In the genomic region with DNA sequence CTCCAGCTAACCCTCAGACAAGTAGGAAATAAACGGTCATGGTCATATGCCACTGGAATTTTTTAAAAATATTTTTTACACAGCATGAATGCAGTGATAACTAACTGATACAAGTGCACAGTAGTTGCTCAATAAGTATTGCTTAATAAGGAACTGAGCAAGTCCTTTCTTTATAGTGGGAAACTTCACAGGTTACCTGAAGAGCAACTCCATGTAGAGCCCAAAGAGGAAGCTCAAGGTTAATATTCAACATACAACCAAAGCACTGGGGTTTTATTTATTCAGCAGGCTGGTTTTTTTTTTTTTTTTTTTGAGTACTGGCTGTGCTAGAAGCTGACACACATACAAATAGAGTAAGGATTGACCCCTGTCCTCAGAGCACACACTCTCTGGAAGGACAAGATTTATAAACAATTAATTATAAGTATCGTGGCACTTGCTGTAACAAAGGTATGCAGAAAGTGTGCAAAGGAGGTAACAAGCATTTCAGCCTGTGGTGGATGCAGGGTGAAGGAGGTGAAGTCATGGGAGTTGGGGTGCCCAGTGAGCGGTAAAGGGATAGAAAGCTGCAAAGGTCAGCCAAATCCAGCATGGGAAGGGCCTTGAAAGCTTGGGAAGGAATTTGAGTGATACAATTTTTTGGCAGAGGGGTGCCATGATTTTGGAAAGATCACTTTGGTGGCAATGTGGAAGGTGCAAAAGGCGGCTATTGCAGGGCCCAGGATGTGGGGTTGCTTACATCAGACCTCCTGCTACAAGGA, we compare ENCODE assay signal across 19 cellular contexts. TPM values are rescaled to one million over a fixed set of nuclear protein-coding genes. Genes with fewer than 3 reads are reported as not detected.
DNase-seq lines count a peak whose midpoint lies in the region; ATAC-seq and TF ChIP-seq lines count a peak whose summit lies in the region.
"Had no signal": no experiment of that assay in that cellular context is flagged by ENCODE, and none has a peak within 500 bp of the region (broad histone marks: within the 10 kb centered on the region; RNA-seq: fewer than 3 reads in every experiment).

No MANE protein-coding gene starts in this region.

- TF ChIP-seq POLR2A in stomach (IDR thresholded peaks at IDR 0.05): no peak

- H3K4me3 ChIP-seq in kidney epithelial cell (ENCODE audit: low read depth, low read length) (no peak overlapping the region), stomach (no peak overlapping the region)
- H3K4me3 ChIP-seq: heart right ventricle, thyroid gland had no signal

- H3K4me3 Mint-ChIP-seq in stimulated activated naive B cell treated with anti-CD40 and anti-IgM and Interleukin-4, amounts not matched to agents 10 μg/mL and 1 μg/mL and 100 μg/mL, for 72 hours: no peak overlapping the region
- H3K4me3 Mint-ChIP-seq: CD14-positive monocyte had no signal

- peaks cover 0 to 2% of the 10 kb centered on the region in 2 donors for H3K9me3 Mint-ChIP-seq in stimulated activated naive B cell treated with anti-CD40 and anti-IgM and Interleukin-4, amounts not matched to agents 10 μg/mL and 1 μg/mL and 100 μg/mL, for 72 hours

- peaks cover 10 to 45% (median 22%) of the 10 kb centered on the region in 4 donors for H3K4me1 ChIP-seq in stomach

- intact Hi-C loops in stomach (cut with DNase I; ENCODE audit: low total_unique reads): no loop called here

- no peaks in the 10 kb centered on the region for H3K36me3 ChIP-seq in kidney epithelial cell (ENCODE audit: control insufficient read depth, insufficient read depth, low read length)
- H3K36me3 ChIP-seq in stomach: no peaks in the 10 kb centered on the region
- H3K36me3 ChIP-seq: heart right ventricle, thyroid gland had no signal

- no peaks in the 10 kb centered on the region for H3K36me3 Mint-ChIP-seq in stimulated activated naive B cell treated with anti-CD40 and anti-IgM and Interleukin-4, amounts not matched to agents 10 μg/mL and 1 μg/mL and 100 μg/mL, for 72 hours
- H3K36me3 Mint-ChIP-seq: CD14-positive monocyte had no signal

- peak overlapping the region; percentile 21; the same call in 1 of the 2 replicates for H3K27ac ChIP-seq in VCaP
- peak overlapping the region in 2 of 5 donors; percentile 7 to 47 for H3K27ac ChIP-seq in stomach
- H3K27ac ChIP-seq: 22Rv1, heart right ventricle, thyroid gland had no signal

- peak; percentile 25 for DNase-seq in NOMO-1 treated with DMSO at 0.1 percent for 48 hours (lab: John Stamatoyannopoulos, UW; ENCODE audit: unreplicated experiment)
- no peak for DNase-seq in NOMO-1 treated with dmso at 0.1 percent for 144 hours (lab: John Stamatoyannopoulos, UW; ENCODE audit: unreplicated experiment)
- peak; percentile 39 for DNase-seq in kidney epithelial cell (ENCODE audit: low read depth)
- no peak for DNase-seq in stimulated activated naive B cell treated with anti-CD40 and anti-IgM and Interleukin-4, amounts not matched to agents 10 μg/mL and 1 μg/mL and 100 μg/mL, for 72 hours
- no peak for DNase-seq in stomach
- DNase-seq: activated CD4-positive, CD25-positive, alpha-beta regulatory T cell treated with anti-CD3 and anti-CD28 coated beads, Interleukin-2, amount 50 U/mL, for 72 hours; DND-41; heart right ventricle; Karpas-422; NCI-H1436 treated with DMSO at 0.1 percent for 48 hours; nucleus accumbens; Right ventricle myocardium superior; stimulated activated CD4-positive, alpha-beta T cell treated with anti-CD3 and anti-CD28 coated beads, Interleukin-4, amount 100 ng/mL, for 4 hours; thyroid gland had no signal

- peaks cover 3 to 10% of the 10 kb centered on the region in 2 donors for H3K4me1 Mint-ChIP-seq in stimulated activated naive B cell treated with anti-CD40 and anti-IgM and Interleukin-4, amounts not matched to agents 10 μg/mL and 1 μg/mL and 100 μg/mL, for 72 hours

- H3K27me3 ChIP-seq in kidney epithelial cell (ENCODE audit: control insufficient read depth, insufficient read depth, low read length): no peaks in the 10 kb centered on the region
- H3K27me3 ChIP-seq in stomach: no peaks in the 10 kb centered on the region
- H3K27me3 ChIP-seq: heart right ventricle, thyroid gland had no signal

- no peaks in the 10 kb centered on the region for H3K9me3 ChIP-seq in stomach
- H3K9me3 ChIP-seq: thyroid gland had no signal

- no peak for TF ChIP-seq CTCF in VCaP (conservative IDR thresholded peaks at IDR 0.05)
- TF ChIP-seq CTCF in kidney epithelial cell (IDR thresholded peaks at IDR 0.05; ENCODE audit: insufficient read depth, low read length, poor library complexity, severe bottlenecking): no peak
- no peak for TF ChIP-seq CTCF in stomach (IDR thresholded peaks at IDR 0.05)

- peaks cover 15 to 17% of the 10 kb centered on the region in 2 donors for H3K27me3 Mint-ChIP-seq in stimulated activated naive B cell treated with anti-CD40 and anti-IgM and Interleukin-4, amounts not matched to agents 10 μg/mL and 1 μg/mL and 100 μg/mL, for 72 hours

- ATAC-seq in stimulated activated naive B cell treated with anti-CD40 and anti-IgM and Interleukin-4, amounts not matched to agents 10 μg/mL and 1 μg/mL and 100 μg/mL, for 72 hours (replicated peaks): peak; percentile 39 to 60
- ATAC-seq in GM18868 (IDR thresholded peaks at IDR 0.05; ENCODE audit: unreplicated experiment) (no peak), GM21737 (IDR thresholded peaks at IDR 0.05; ENCODE audit: unreplicated experiment) (no peak)
- ATAC-seq: heart right ventricle had no signal

- TF ChIP-seq EP300 in stomach (IDR thresholded peaks at IDR 0.05): no peak

- 68 to 77% (median 74%) methylated on average over 4 of the region's 4 CpGs for WGBS in stomach, 5 donors

- H3K27ac Mint-ChIP-seq in stimulated activated naive B cell treated with anti-CD40 and anti-IgM and Interleukin-4, amounts not matched to agents 10 μg/mL and 1 μg/mL and 100 μg/mL, for 72 hours: no peak overlapping the region

RNA-seq across cellular contexts. Expression of a gene that starts 52.7 kb away (rescaled TPM):
- total RNA-seq in kidney epithelial cell (0.41 and 1.0 TPM in 2 replicates), stomach (10 to 100 TPM in 2 of 5 donors, 1 to 10 TPM in 3; 2.3 to 23.2 (median 9.7) TPM)
- 10 to 100 TPM; 11.3 to 20.0 (median 15.3) TPM for polyA plus RNA-seq in stomach

Comparison
In these comparisons a context has a peak if more than half of its experiments do, and no peak if none do; other contexts are left out.
1. DNase-seq: peak in NOMO-1 treated with DMSO at 0.1 percent for 48 hours (single experiment) and kidney epithelial cell (single experiment); none in NOMO-1 treated with dmso at 0.1 percent for 144 hours (single experiment), stimulated activated naive B cell treated with anti-CD40 and anti-IgM and Interleukin-4, amounts not matched to agents 10 μg/mL and 1 μg/mL and 100 μg/mL, for 72 hours (single experiment) and stomach (single experiment).
2. ATAC-seq: peak in stimulated activated naive B cell treated with anti-CD40 and anti-IgM and Interleukin-4, amounts not matched to agents 10 μg/mL and 1 μg/mL and 100 μg/mL, for 72 hours (2 of 2); none in GM18868 (single experiment) and GM21737 (single experiment).